ENCODE assay signal across 1 cellular context in the genomic region with DNA sequence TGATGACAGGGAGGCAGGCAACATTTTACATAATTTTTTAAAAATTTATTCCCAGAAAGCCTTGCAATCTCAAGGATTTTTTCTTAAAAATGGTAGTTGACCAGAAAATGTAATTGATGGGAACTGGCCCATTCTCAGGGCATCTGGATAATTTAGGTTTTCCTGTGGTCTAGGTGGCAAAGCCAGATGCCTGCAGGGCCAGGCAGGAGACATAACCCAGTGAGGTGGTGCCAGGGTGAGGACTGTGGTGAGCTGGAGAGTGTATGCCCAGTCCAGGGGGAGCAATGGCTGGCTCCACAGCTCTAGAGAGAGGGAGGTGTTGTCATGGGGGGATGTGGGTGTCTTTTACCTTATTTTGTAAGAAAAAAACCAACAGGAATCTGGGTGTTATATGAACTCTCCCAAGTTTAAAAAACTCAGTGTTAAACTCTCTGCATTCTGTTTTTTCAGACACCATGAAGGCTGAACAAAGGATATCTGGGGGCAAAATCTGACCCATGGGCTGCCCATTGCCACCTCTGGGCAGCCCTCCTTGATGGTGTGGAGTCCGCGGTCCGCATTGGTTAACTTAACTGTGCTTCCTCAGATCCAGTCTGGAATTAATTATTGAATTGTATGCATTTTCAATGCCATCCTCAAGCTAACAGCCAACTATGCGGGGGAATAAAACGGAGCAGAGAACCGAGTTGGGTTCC.
TF ChIP-seq lines count a peak whose summit lies in the region.

No MANE protein-coding gene starts in this region.

TF ChIP-seq in HCT116, 20 proteins besides CTCF, POLR2A, EP300 and RAD21 (continued from another document):
- TF ChIP-seq, protein P1, sequence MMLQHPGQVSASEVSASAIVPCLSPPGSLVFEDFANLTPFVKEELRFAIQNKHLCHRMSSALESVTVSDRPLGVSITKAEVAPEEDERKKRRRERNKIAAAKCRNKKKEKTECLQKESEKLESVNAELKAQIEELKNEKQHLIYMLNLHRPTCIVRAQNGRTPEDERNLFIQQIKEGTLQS (IDR thresholded peaks at IDR 0.05) = no peak
- TF ChIP-seq CBX3 (IDR thresholded peaks at IDR 0.05; ENCODE audit: low read depth) = no peak
- TF ChIP-seq ELF1 (IDR thresholded peaks at IDR 0.05; ENCODE audit: borderline replicate concordance, low read depth) = no peak
- TF ChIP-seq EZH2 (IDR thresholded peaks at IDR 0.05) = no peak
- TF ChIP-seq, protein P2, sequence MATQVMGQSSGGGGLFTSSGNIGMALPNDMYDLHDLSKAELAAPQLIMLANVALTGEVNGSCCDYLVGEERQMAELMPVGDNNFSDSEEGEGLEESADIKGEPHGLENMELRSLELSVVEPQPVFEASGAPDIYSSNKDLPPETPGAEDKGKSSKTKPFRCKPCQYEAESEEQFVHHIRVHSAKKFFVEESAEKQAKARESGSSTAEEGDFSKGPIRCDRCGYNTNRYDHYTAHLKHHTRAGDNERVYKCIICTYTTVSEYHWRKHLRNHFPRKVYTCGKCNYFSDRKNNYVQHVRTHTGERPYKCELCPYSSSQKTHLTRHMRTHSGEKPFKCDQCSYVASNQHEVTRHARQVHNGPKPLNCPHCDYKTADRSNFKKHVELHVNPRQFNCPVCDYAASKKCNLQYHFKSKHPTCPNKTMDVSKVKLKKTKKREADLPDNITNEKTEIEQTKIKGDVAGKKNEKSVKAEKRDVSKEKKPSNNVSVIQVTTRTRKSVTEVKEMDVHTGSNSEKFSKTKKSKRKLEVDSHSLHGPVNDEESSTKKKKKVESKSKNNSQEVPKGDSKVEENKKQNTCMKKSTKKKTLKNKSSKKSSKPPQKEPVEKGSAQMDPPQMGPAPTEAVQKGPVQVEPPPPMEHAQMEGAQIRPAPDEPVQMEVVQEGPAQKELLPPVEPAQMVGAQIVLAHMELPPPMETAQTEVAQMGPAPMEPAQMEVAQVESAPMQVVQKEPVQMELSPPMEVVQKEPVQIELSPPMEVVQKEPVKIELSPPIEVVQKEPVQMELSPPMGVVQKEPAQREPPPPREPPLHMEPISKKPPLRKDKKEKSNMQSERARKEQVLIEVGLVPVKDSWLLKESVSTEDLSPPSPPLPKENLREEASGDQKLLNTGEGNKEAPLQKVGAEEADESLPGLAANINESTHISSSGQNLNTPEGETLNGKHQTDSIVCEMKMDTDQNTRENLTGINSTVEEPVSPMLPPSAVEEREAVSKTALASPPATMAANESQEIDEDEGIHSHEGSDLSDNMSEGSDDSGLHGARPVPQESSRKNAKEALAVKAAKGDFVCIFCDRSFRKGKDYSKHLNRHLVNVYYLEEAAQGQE (IDR thresholded peaks at IDR 0.05; ENCODE audit: low read depth) = no peak
